Comparison of ENCODE assay signal across 1 cellular context in genomic region chr19:2168619-2169424, GRCh38.
TF ChIP-seq lines count a peak whose summit lies in the region.

No MANE protein-coding gene starts in this region.

TF ChIP-seq in HepG2, 621 proteins besides CTCF, POLR2A, EP300 and RAD21 (continued from another document and continues in another):
- 0 out of 2 replicates have a peak, but pooled peaks have one; percentile 56 for TF ChIP-seq HOMEZ (CRISPR knock-in tag; IDR thresholded peaks at IDR 0.05; ENCODE audit: low read depth)
- peak; percentile 48 for TF ChIP-seq CBFB (CRISPR knock-in tag; IDR thresholded peaks at IDR 0.05)
- TF ChIP-seq ZNF580 (CRISPR knock-in tag; IDR thresholded peaks at IDR 0.05; ENCODE audit: borderline replicate concordance, low read depth) = peak; percentile 76; the same call in 1 of the 2 replicates
- peak; percentile 27; the same call in 1 of the 2 replicates for TF ChIP-seq FOXP1 (IDR thresholded peaks at IDR 0.05)
- TF ChIP-seq FOXP1 (CRISPR knock-in tag; IDR thresholded peaks at IDR 0.05) = peak; percentile 62
- TF ChIP-seq PCBP2 (optimal IDR thresholded peaks at IDR 0.05; ENCODE audit: low read depth, low read length, poor library complexity, severe bottlenecking) = no peak
- TF ChIP-seq ZNF468 (CRISPR knock-in tag; IDR thresholded peaks at IDR 0.05) = no peak
- TF ChIP-seq IKZF1 (IDR thresholded peaks at IDR 0.05) = no peak
- peak; percentile 97 for TF ChIP-seq ADNP (CRISPR knock-in tag; IDR thresholded peaks at IDR 0.05)
- peak; percentile 85 for TF ChIP-seq FOXP4 (CRISPR knock-in tag; IDR thresholded peaks at IDR 0.05)
- TF ChIP-seq CEBPZ (IDR thresholded peaks at IDR 0.05; ENCODE audit: low read length) = no peak
- peak; percentile 71 to 75; a peak in 2 of 4 replicates for TF ChIP-seq HMGXB4 (CRISPR knock-in tag; IDR thresholded peaks at IDR 0.05; ENCODE audit: borderline replicate concordance in 1 of 2, low read depth in 1 of 2)
- TF ChIP-seq ZSCAN29 (CRISPR knock-in tag; conservative IDR thresholded peaks at IDR 0.05) = no peak; the same call in 1 of the 2 replicates
- TF ChIP-seq SOX13 (IDR thresholded peaks at IDR 0.05) = peak; percentile 52; the same call in 1 of the 2 replicates
- TF ChIP-seq SOX13 (CRISPR knock-in tag; conservative IDR thresholded peaks at IDR 0.05 in 1 of 2, IDR thresholded peaks at IDR 0.05 in 1 of 2) = peak in 1 of 2 experiments; percentile 68; a peak in 2 of 4 replicates
- peak in 1 of 2 experiments; percentile 71; a peak in 2 of 4 replicates for TF ChIP-seq ATF4 (CRISPR knock-in tag; IDR thresholded peaks at IDR 0.05)
- TF ChIP-seq ZNF292 (CRISPR knock-in tag; IDR thresholded peaks at IDR 0.05; ENCODE audit: borderline replicate concordance, low read depth) = peak; percentile 78; the same call in 1 of the 2 replicates
- peak; percentile 90 for TF ChIP-seq ZNF691 (CRISPR knock-in tag; IDR thresholded peaks at IDR 0.05; ENCODE audit: borderline replicate concordance, low read depth)
- no peak for TF ChIP-seq NR1H2 (CRISPR knock-in tag; IDR thresholded peaks at IDR 0.05; ENCODE audit: borderline replicate concordance, low read depth)
- TF ChIP-seq ETV5 (CRISPR knock-in tag; IDR thresholded peaks at IDR 0.05; ENCODE audit: borderline replicate concordance) = peak; percentile 77; the same call in 1 of the 2 replicates
- TF ChIP-seq ZNF605 (CRISPR knock-in tag; IDR thresholded peaks at IDR 0.05) = peak; percentile 62; the same call in 1 of the 2 replicates
- TF ChIP-seq ZSCAN31 (CRISPR knock-in tag; IDR thresholded peaks at IDR 0.05; ENCODE audit: low read depth) = peak; percentile 79
- peak; percentile 78 for TF ChIP-seq KAT8 (CRISPR knock-in tag; IDR thresholded peaks at IDR 0.05)
- TF ChIP-seq ZNF20 (CRISPR knock-in tag; IDR thresholded peaks at IDR 0.05) = no peak
- peak; percentile 78; the same call in 1 of the 2 replicates for TF ChIP-seq ZNF460 (CRISPR knock-in tag; IDR thresholded peaks at IDR 0.05; ENCODE audit: borderline replicate concordance)
- no peak for TF ChIP-seq ZNF570 (CRISPR knock-in tag; IDR thresholded peaks at IDR 0.05; ENCODE audit: borderline replicate concordance)
- TF ChIP-seq ZNF512 (CRISPR knock-in tag; IDR thresholded peaks at IDR 0.05) = no peak
- TF ChIP-seq SMAD3 (CRISPR knock-in tag; IDR thresholded peaks at IDR 0.05) = 0 out of 2 replicates have a peak, but pooled peaks have one; percentile 65
- TF ChIP-seq YY1 (IDR thresholded peaks at IDR 0.05; ENCODE audit: insufficient read depth, insufficient replicate concordance, low read depth, low read length) = peak; percentile 31
- TF ChIP-seq PBX2 (CRISPR knock-in tag; IDR thresholded peaks at IDR 0.05) = no peak
- no peak for TF ChIP-seq ZSCAN30 (CRISPR knock-in tag; IDR thresholded peaks at IDR 0.05)
- TF ChIP-seq REPIN1 (CRISPR knock-in tag; IDR thresholded peaks at IDR 0.05; ENCODE audit: borderline replicate concordance, low read depth) = peak; percentile 91
- peak; percentile 86; the same call in 1 of the 2 replicates for TF ChIP-seq AHR (CRISPR knock-in tag; IDR thresholded peaks at IDR 0.05)
- 0 out of 2 replicates have a peak, but pooled peaks have one; percentile 66 for TF ChIP-seq NCOR1 (IDR thresholded peaks at IDR 0.05; ENCODE audit: borderline replicate concordance, low read length)
- no peak for TF ChIP-seq MIER2 (CRISPR knock-in tag; IDR thresholded peaks at IDR 0.05)
- TF ChIP-seq ZBTB38 (CRISPR knock-in tag; IDR thresholded peaks at IDR 0.05) = no peak; the same call in 1 of the 2 replicates
- TF ChIP-seq HDAC2 (CRISPR knock-in tag; IDR thresholded peaks at IDR 0.05) = peak; percentile 97
- TF ChIP-seq ZNF253 (CRISPR knock-in tag; IDR thresholded peaks at IDR 0.05; ENCODE audit: borderline replicate concordance) = no peak
- TF ChIP-seq POGK (CRISPR knock-in tag; conservative IDR thresholded peaks at IDR 0.05) = 0 out of 2 replicates have a peak, but pooled peaks have one; percentile 56
- no peak; the same call in 1 of the 2 replicates for TF ChIP-seq GLI4 (CRISPR knock-in tag; IDR thresholded peaks at IDR 0.05; ENCODE audit: borderline replicate concordance)
- 0 out of 2 replicates have a peak, but pooled peaks have one; percentile 33 for TF ChIP-seq ZFAT (CRISPR knock-in tag; conservative IDR thresholded peaks at IDR 0.05)
- 0 out of 2 replicates have a peak, but pooled peaks have one; percentile 45 for TF ChIP-seq PAX8 (CRISPR knock-in tag; IDR thresholded peaks at IDR 0.05; ENCODE audit: borderline replicate concordance)
- peak; percentile 73 for TF ChIP-seq SPEN (CRISPR knock-in tag; IDR thresholded peaks at IDR 0.05; ENCODE audit: low read depth)
- TF ChIP-seq ZBTB2 (CRISPR knock-in tag; IDR thresholded peaks at IDR 0.05; ENCODE audit: low read depth) = peak; percentile 60
